In genomic region chr2:1882471-1882870, GRCh38 we compare ENCODE assay signal across 25 cellular contexts.
A peak's percentile ranks its signal among the peaks of the same experiment; 100 is the strongest.
DNase-seq lines count a peak whose midpoint lies in the region; ATAC-seq, FAIRE-seq and TF ChIP-seq lines count a peak whose summit lies in the region.
"Had no signal": no experiment of that assay in that cellular context is flagged by ENCODE, and none has a peak within 500 bp of the region (broad histone marks: within the 10 kb centered on the region; RNA-seq: fewer than 3 reads in every experiment).

No MANE protein-coding gene starts in this region.

- no peak overlapping the region for H2AK5ac ChIP-seq in H1 (ENCODE audit: low read depth, low read length)

- no peaks in the 10 kb centered on the region for H3K79me1 ChIP-seq in H1 (ENCODE audit: low read depth, low read length)

- H3K9ac ChIP-seq in BLaER1 treated with 17β-estradiol and CSF1 and Interleukin-3, amounts not matched to agents 10 nM and 100 nM: no peak overlapping the region
- no peak overlapping the region for H3K9ac ChIP-seq in H1 (replicated peaks in 1 of 4; ENCODE audit: extremely low read depth in 1 of 4, low read depth in 3 of 4, low read length in 3 of 4)
- no peak overlapping the region for H3K9ac ChIP-seq in neural progenitor cell

- H3K23ac ChIP-seq in H1 (ENCODE audit: insufficient read length): no peak overlapping the region

- DNase-seq in H1 (ENCODE audit: low read depth in 1 of 2, low spot score in 2 of 2) (no peak), neural progenitor cell (ENCODE audit: low spot score) (peak; percentile 73), NCI-H2196 treated with DMSO at 0.1 percent for 48 hours (lab: John Stamatoyannopoulos, UW; ENCODE audit: unreplicated experiment) (no peak), NCI-H510A (lab: John Stamatoyannopoulos, UW) (no peak), NCI-H2107 (lab: John Stamatoyannopoulos, UW) (no peak)
- DNase-seq: 8988T; ACHN; AML-193; BE2C; CD4-positive, CD25-positive, alpha-beta regulatory T cell; CD8-positive, alpha-beta T cell; DMS 273 treated with DMSO at 0.1 percent for 48 hours; DMS79; EL; GDM1; GOT3; H7; HCEC 1CT had no signal

- ATAC-seq in GM19463 (IDR thresholded peaks at IDR 0.05; ENCODE audit: unreplicated experiment): no peak
- ATAC-seq: A549; CD8-positive, alpha-beta T cell; GM12878 had no signal

- H2BK20ac ChIP-seq in H1 (ENCODE audit: low read length): no peak overlapping the region

- no peak overlapping the region for H2BK15ac ChIP-seq in H1 (ENCODE audit: low read length)

- no peak overlapping the region for H2BK12ac ChIP-seq in H1 (ENCODE audit: low read depth, low read length)

- H3K36me3 Mint-ChIP-seq in neural progenitor cell: peaks cover 1% of the 10 kb centered on the region
- H3K36me3 Mint-ChIP-seq: CD4-positive, CD25-positive, alpha-beta regulatory T cell; CD8-positive, alpha-beta T cell had no signal

- no peaks in the 10 kb centered on the region for H3K23me2 ChIP-seq in H1 (ENCODE audit: low read depth, low read length)

- peaks cover 18% of the 10 kb centered on the region for H3K4me1 Mint-ChIP-seq in neural progenitor cell

- H3K4ac ChIP-seq in H1 (replicated peaks; ENCODE audit: insufficient read length, low read depth, low read length): no peak overlapping the region

- CTCF ChIA-PET in H1 (lab: Charles Lee; ENCODE audit: partially characterized antibody): interaction anchor here (0.6 to 10.5 kb wide), 6 partner anchors 9 to 830 kb away, joined by 3 to 111 read pairs (median 4); no protein-coding TSS in a partner anchor

- TF ChIP-seq POLR2A in H1 (IDR thresholded peaks at IDR 0.05; ENCODE audit: control extremely low read depth in 1 of 2, low read depth in 2 of 2, low read length in 2 of 2): no peak

- peaks cover 14% of the 10 kb centered on the region for H3K27me3 Mint-ChIP-seq in neural progenitor cell (ENCODE audit: insufficient read depth, low read depth)

- H2AFZ ChIP-seq in H1 (ENCODE audit: low read length) (0 out of 2 replicates have a peak overlapping the region, but pooled peaks have one; percentile 8), neural progenitor cell (replicated peaks) (no peak overlapping the region)

- no peaks in the 10 kb centered on the region for H3K9me3 Mint-ChIP-seq in neural progenitor cell
- H3K9me3 Mint-ChIP-seq: CD4-positive, CD25-positive, alpha-beta regulatory T cell; CD8-positive, alpha-beta T cell had no signal

- H2BK120ac ChIP-seq in H1 (replicated peaks; ENCODE audit: low read depth, low read length): no peak overlapping the region

- no peaks in the 10 kb centered on the region for H4K20me1 ChIP-seq in BLaER1 treated with 17β-estradiol and CSF1 and Interleukin-3, amounts not matched to agents 10 nM and 100 nM
- H4K20me1 ChIP-seq in H1 (replicated peaks in 1 of 2; ENCODE audit: control insufficient read depth in 1 of 2, insufficient read depth in 2 of 2, low read length in 2 of 2) (no peaks in the 10 kb centered on the region), neural progenitor cell (ENCODE audit: low read depth) (no peaks in the 10 kb centered on the region)

- no peak overlapping the region for H2BK5ac ChIP-seq in H1 (ENCODE audit: low read depth, low read length)

- POLR2A ChIA-PET in H1 (lab: Charles Lee; ENCODE audit: partially characterized antibody): interaction anchor here (1.1 kb wide), 1 partner anchor 12 kb away, joined by 3 read pairs; no protein-coding TSS in a partner anchor

- FAIRE-seq in H1 (lab: Jason Lieb, UNC): no peak
- FAIRE-seq: A549, D721Med, GM12878, GM19239 had no signal

- no peak overlapping the region for H3K4me3 Mint-ChIP-seq in neural progenitor cell
- H3K4me3 Mint-ChIP-seq: CD4-positive, CD25-positive, alpha-beta regulatory T cell; CD8-positive, alpha-beta T cell had no signal

- H3K9me3 ChIP-seq in BLaER1 treated with 17β-estradiol and CSF1 and Interleukin-3, amounts not matched to agents 10 nM and 100 nM (replicated peaks in 1 of 11): no peaks in the 10 kb centered on the region
- H3K9me3 ChIP-seq in H1 (ENCODE audit: insufficient read depth in 2 of 2, low read depth in 1 of 2, low read length in 1 of 2) (no peaks in the 10 kb centered on the region), neural progenitor cell (ENCODE audit: low read depth) (no peaks in the 10 kb centered on the region)
- H3K9me3 ChIP-seq: A549, BE2C had no signal

- H3K27ac ChIP-seq in BLaER1 treated with 17β-estradiol and CSF1 and Interleukin-3, amounts not matched to agents 10 nM and 100 nM: no peak overlapping the region
- H3K27ac ChIP-seq in H1 (ENCODE audit: low read depth, low read length): no peak overlapping the region
- H3K27ac ChIP-seq in neural progenitor cell: no peak overlapping the region
- H3K27ac ChIP-seq: A549, C4-2B had no signal

- no peaks in the 10 kb centered on the region for H3K36me3 ChIP-seq in BLaER1 treated with 17β-estradiol and CSF1 and Interleukin-3, amounts not matched to agents 10 nM and 100 nM
- H3K36me3 ChIP-seq in H1 (ENCODE audit: control insufficient read depth in 2 of 4, insufficient read depth in 4 of 4, low read length in 3 of 4) (no peaks in the 10 kb centered on the region), neural progenitor cell (no peaks in the 10 kb centered on the region)
- H3K36me3 ChIP-seq: BE2C had no signal

- H3K4me3 ChIP-seq in BLaER1 treated with 17β-estradiol and CSF1 and Interleukin-3, amounts not matched to agents 10 nM and 100 nM: no peak overlapping the region
- H3K4me3 ChIP-seq in H1 (ENCODE audit: extremely low read depth in 1 of 4, insufficient read depth in 2 of 4, low read depth in 3 of 4, low read length in 4 of 4): no peak overlapping the region
- H3K4me3 ChIP-seq in neural progenitor cell: no peak overlapping the region
- H3K4me3 ChIP-seq: A549, GM12878 had no signal

- H4K91ac ChIP-seq in H1 (replicated peaks; ENCODE audit: insufficient read length, low read length): no peak overlapping the region

- no peak overlapping the region for H3K18ac ChIP-seq in H1 (ENCODE audit: extremely low read depth, low read length)

- H3K14ac ChIP-seq in H1 (ENCODE audit: insufficient read length): no peak overlapping the region

- H3K79me2 ChIP-seq in H1 (ENCODE audit: control insufficient read depth in 1 of 2, insufficient read depth in 2 of 2, low read length in 2 of 2) (no peaks in the 10 kb centered on the region), neural progenitor cell (ENCODE audit: low read depth) (no peaks in the 10 kb centered on the region)

- WGBS in H1 (ENCODE audit: extremely low coverage in 1 of 2, insufficient coverage in 1 of 2, insufficient read length in 1 of 2, insufficient replicate concordance in 2 of 2, low coverage in 1 of 2, low lambda C conversion rate in 2 of 2, missing lambda C conversion rate in 1 of 2), 2 experiments: 84% methylated on average over 6 of the region's 6 CpGs; no CpG with 5 or more reads in 1 of the 2 experiments

- H3K4me1 ChIP-seq in BLaER1 treated with 17β-estradiol and CSF1 and Interleukin-3, amounts not matched to agents 10 nM and 100 nM: peaks cover 0 to 12% (median 7%) of the 10 kb centered on the region in 10 experiments; a peak in 14 of 20 replicates
- H3K4me1 ChIP-seq in H1 (replicated peaks in 1 of 4; ENCODE audit: control insufficient read depth in 3 of 4, insufficient read depth in 4 of 4, low read length in 3 of 4): no peaks in the 10 kb centered on the region
- peaks cover 11% of the 10 kb centered on the region for H3K4me1 ChIP-seq in neural progenitor cell
- H3K4me1 ChIP-seq: A549, BE2C had no signal

- H4K8ac ChIP-seq in H1 (ENCODE audit: extremely low read depth, insufficient read depth, low read length): no peak overlapping the region

- H3F3A ChIP-seq in neural progenitor cell (ENCODE audit: low read depth): no peaks in the 10 kb centered on the region

- peak overlapping the region in 9 of 11 experiments; percentile 8 to 65 (median 52); a peak in 16 of 22 replicates for H3K4me2 ChIP-seq in BLaER1 treated with 17β-estradiol and CSF1 and Interleukin-3, amounts not matched to agents 10 nM and 100 nM
- H3K4me2 ChIP-seq in H1 (ENCODE audit: insufficient read depth in 1 of 2, low read depth in 2 of 2, low read length in 2 of 2): no peak overlapping the region
- peak overlapping the region; percentile 29 for H3K4me2 ChIP-seq in neural progenitor cell
- H3K4me2 ChIP-seq: A549 had no signal

- 0 out of 22 replicates have a peak, but pooled peaks cover 0 to 6% (median 0%) of the 10 kb centered on the region in 11 experiments for H3K27me3 ChIP-seq in BLaER1 treated with 17β-estradiol and CSF1 and Interleukin-3, amounts not matched to agents 10 nM and 100 nM
- peaks cover 0 to 3% (median 0%) of the 10 kb centered on the region in 4 experiments; a peak in 1 of 7 replicates for H3K27me3 ChIP-seq in H1 (replicated peaks in 1 of 4; ENCODE audit: control insufficient read depth in 3 of 4, extremely low read depth in 1 of 4, insufficient read depth in 3 of 4, low read length in 3 of 4)
- peaks cover 100% of the 10 kb centered on the region for H3K27me3 ChIP-seq in neural progenitor cell
- H3K27me3 ChIP-seq: BE2C had no signal

- no peak overlapping the region for H3K27ac Mint-ChIP-seq in neural progenitor cell
- H3K27ac Mint-ChIP-seq: CD4-positive, CD25-positive, alpha-beta regulatory T cell; CD8-positive, alpha-beta T cell had no signal

- TF ChIP-seq RAD21 in H1 (IDR thresholded peaks at IDR 0.05 in 1 of 2, conservative IDR thresholded peaks at IDR 0.05 in 1 of 2; ENCODE audit: low read depth in 2 of 2, low read length in 2 of 2): no peak

- H4K5ac ChIP-seq in H1 (ENCODE audit: insufficient read length, low read depth, low read length): no peak overlapping the region

- TF ChIP-seq EP300 in H1 (IDR thresholded peaks at IDR 0.05; ENCODE audit: borderline replicate concordance in 1 of 2, low read depth in 2 of 2, low read length in 2 of 2): no peak

- no peak for TF ChIP-seq CTCF in H1 (IDR thresholded peaks at IDR 0.05; ENCODE audit: control extremely low read depth in 1 of 3, insufficient read depth in 1 of 3, low read depth in 1 of 3, low read length in 3 of 3)
- TF ChIP-seq CTCF in neural progenitor cell (IDR thresholded peaks at IDR 0.05): no peak

- no peak overlapping the region for H3K56ac ChIP-seq in H1 (replicated peaks; ENCODE audit: insufficient read length, low read depth, low read length)

TF ChIP-seq in H1, 55 proteins besides CTCF, POLR2A, EP300 and RAD21:
- no peak for TF ChIP-seq CEBPB (IDR thresholded peaks at IDR 0.05; ENCODE audit: low read depth, low read length)

Comparison
In these comparisons a context has a peak if more than half of its experiments do, and no peak if none do; other contexts are left out.
1. H3K4me2 ChIP-seq: peak in BLaER1 treated with 17β-estradiol and CSF1 and Interleukin-3, amounts not matched to agents 10 nM and 100 nM (9 of 11) and neural progenitor cell (single experiment); none in H1 (0 of 2).